ENCODE assay signal across 8 cellular contexts in the genomic region with DNA sequence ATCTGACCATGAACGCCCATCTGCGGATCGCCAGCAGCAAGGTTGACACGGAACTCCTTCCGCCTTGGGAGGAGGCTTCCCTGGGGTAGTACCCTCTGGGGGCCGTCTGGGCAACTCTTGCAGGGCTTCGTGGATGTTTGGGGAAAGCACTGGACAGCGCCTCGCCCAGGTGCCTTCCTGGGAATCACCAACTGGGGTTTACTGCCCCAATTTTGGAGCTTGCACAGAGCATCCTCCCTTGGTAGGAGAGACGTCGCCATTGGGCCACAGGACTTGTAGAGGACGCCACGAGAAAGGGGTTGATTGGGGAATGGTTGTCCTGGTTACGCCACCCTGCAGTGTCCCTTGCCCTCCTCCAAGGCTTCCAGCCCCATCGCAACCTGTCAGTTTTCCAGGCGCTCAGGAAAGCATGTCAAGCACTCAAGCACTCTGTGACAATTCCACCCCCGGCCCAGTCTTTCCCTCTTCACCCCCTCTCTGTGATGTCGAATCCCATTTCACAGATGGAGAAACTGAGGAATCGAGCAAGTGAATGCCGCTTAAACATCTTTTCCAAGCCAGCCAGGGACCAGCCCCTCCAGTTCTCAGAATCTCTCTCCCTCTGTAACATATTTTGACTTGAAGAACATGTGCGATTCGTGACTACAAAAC.
DNase-seq lines count a peak whose midpoint lies in the region; ATAC-seq and TF ChIP-seq lines count a peak whose summit lies in the region.

No MANE protein-coding gene starts in this region.

- DNase-seq in AG09309 (ENCODE audit: low read depth) (no peak), HuH-7.5 (ENCODE audit: low spot score) (peak; percentile 33), amniotic epithelial cell (ENCODE audit: low read depth) (peak; percentile 47), skeletal muscle cell (ENCODE audit: low read depth) (no peak), SIG-M5 (lab: John Stamatoyannopoulos, UW) (no peak)

- no peak for TF ChIP-seq CTCF in AG09309 (IDR thresholded peaks at IDR 0.05; ENCODE audit: control insufficient read depth, insufficient read depth, low read depth, low read length, missing control alignments)

- ATAC-seq in HG02938 (IDR thresholded peaks at IDR 0.05; ENCODE audit: unreplicated experiment) (no peak), HG03378 (IDR thresholded peaks at IDR 0.05; ENCODE audit: unreplicated experiment) (no peak)

- H3K4me3 ChIP-seq in AG09309 (ENCODE audit: control insufficient read depth, low read depth, low read length) (peak overlapping the region; percentile 80), iPS-11a (ENCODE audit: low read depth, low read length) (peak overlapping the region; percentile 65), skeletal muscle cell (ENCODE audit: low read depth, low read length) (peak overlapping the region; percentile 74)

Comparison
In these comparisons a context has a peak if more than half of its experiments do, and no peak if none do; other contexts are left out.
1. DNase-seq: peak in HuH-7.5 (single experiment) and amniotic epithelial cell (single experiment); none in AG09309 (single experiment), skeletal muscle cell (single experiment) and SIG-M5 (single experiment).
2. Peak in every context shown above with its lines, with median percentiles within 50 percentile points of each other: H3K4me3 ChIP-seq.